ENCODE assay signal across 2 cellular contexts in genomic region chr2:166812166-166812891, GRCh38.
A peak's percentile ranks its signal among the peaks of the same experiment; 100 is the strongest.
TF ChIP-seq lines count a peak whose summit lies in the region.

No MANE protein-coding gene starts in this region.

TF ChIP-seq in A549, 52 proteins besides CTCF, POLR2A, EP300 and RAD21 (continued from another document):
- no peak for TF ChIP-seq REST (IDR thresholded peaks at IDR 0.05)
- TF ChIP-seq CHD2 (IDR thresholded peaks at IDR 0.05; ENCODE audit: low read length, partially characterized antibody), result no peak
TF ChIP-seq in A549: peak in this region for 1.

TF ChIP-seq in HepG2, 621 proteins besides CTCF, POLR2A, EP300 and RAD21 (continued from another document):
- no peak for TF ChIP-seq KIAA2018 (CRISPR knock-in tag; IDR thresholded peaks at IDR 0.05; ENCODE audit: borderline replicate concordance)
- TF ChIP-seq MTF2 (CRISPR knock-in tag; IDR thresholded peaks at IDR 0.05; ENCODE audit: borderline replicate concordance), result no peak
- no peak for TF ChIP-seq ZNF331 (CRISPR knock-in tag; IDR thresholded peaks at IDR 0.05)
- TF ChIP-seq MAFK (conservative IDR thresholded peaks at IDR 0.05 in 1 of 2, IDR thresholded peaks at IDR 0.05 in 1 of 2; ENCODE audit: low read length in 2 of 2), result peak; percentile 94
- no peak for TF ChIP-seq ZHX2 (IDR thresholded peaks at IDR 0.05; ENCODE audit: low read depth)
- TF ChIP-seq ZHX2 (CRISPR knock-in tag; IDR thresholded peaks at IDR 0.05; ENCODE audit: borderline replicate concordance), result no peak
- TF ChIP-seq KLF9 (CRISPR knock-in tag; IDR thresholded peaks at IDR 0.05; ENCODE audit: low read depth), result no peak
- TF ChIP-seq FOSL2 (CRISPR knock-in tag; IDR thresholded peaks at IDR 0.05), result no peak
